ENCODE assay signal across 8 cellular contexts in the genomic region with DNA sequence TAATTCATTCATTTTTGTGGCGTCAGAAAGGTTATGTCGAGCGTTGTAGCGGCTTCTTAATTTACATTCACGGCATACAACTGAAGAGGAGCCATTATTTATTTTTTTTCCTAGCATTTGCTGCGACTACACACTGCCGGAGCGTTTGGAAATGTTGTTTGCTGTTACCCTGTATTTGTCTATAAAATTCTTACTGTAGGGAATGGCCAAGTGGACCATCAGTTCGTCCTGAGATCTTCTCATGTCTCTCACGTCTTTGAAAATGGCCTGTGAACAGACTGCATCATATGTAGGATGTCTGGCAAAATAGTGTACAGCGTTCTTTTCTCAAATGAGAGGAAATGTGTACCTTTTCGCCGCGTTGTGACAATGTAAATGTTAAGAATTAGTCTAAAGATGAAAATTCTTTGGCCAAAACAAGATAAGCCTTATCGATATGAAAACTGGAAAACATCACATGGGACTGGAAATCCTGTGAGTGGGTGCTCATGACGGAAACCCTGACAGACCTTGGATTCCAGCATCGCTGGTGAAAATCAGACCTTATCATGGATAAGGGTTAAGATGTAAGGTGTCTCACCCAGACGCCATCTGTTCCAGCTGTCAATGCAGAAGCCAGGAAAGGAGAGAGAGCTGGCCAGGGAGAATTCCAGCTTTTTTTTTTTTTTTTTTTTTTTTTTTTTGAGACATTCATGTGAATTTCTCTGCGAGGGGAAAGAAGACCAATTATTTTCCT. TPM values are rescaled to one million over a fixed set of nuclear protein-coding genes. Genes with fewer than 3 reads are reported as not detected.
DNase-seq lines count a peak whose midpoint lies in the region; ATAC-seq and TF ChIP-seq lines count a peak whose summit lies in the region.

No MANE protein-coding gene starts in this region.

- peaks cover 60% of the 10 kb centered on the region for H3K79me2 ChIP-seq in KMS-11 (ENCODE audit: insufficient read depth, low read depth)

- H3K36me3 ChIP-seq in BJ (ENCODE audit: control insufficient read depth, insufficient read depth, low read length) (no peaks in the 10 kb centered on the region), KMS-11 (ENCODE audit: insufficient read depth) (no peaks in the 10 kb centered on the region), brain microvascular endothelial cell (replicated peaks) (no peaks in the 10 kb centered on the region)

- H3K27ac ChIP-seq in KMS-11, result peak overlapping the region; percentile 96
- peak overlapping the region; percentile 85 for H3K27ac ChIP-seq in brain microvascular endothelial cell

- POLR2A ChIA-PET in BJ (lab: Charles Lee), result interaction anchor here (0.6 kb wide), 1 partner anchor 273 kb away, joined by 3 read pairs; no protein-coding TSS in a partner anchor

- no peak overlapping the region for H2AFZ ChIP-seq in KMS-11 (ENCODE audit: low read depth)

- peak overlapping the region; percentile 98 for H3K9ac ChIP-seq in KMS-11

- H3K27me3 ChIP-seq in BJ (ENCODE audit: control insufficient read depth, insufficient read depth, low read length), result no peaks in the 10 kb centered on the region
- no peaks in the 10 kb centered on the region for H3K27me3 ChIP-seq in KMS-11 (ENCODE audit: insufficient read depth, low read depth)
- no peaks in the 10 kb centered on the region for H3K27me3 ChIP-seq in brain microvascular endothelial cell (replicated peaks)

- ATAC-seq in HG03097 (IDR thresholded peaks at IDR 0.05; ENCODE audit: low FRiP score, unreplicated experiment), result no peak

- H3K4me1 ChIP-seq in KMS-11 (ENCODE audit: low read depth, poor library complexity, severe bottlenecking), result peaks cover 61% of the 10 kb centered on the region

- peak overlapping the region; percentile 52 for H3K4me3 ChIP-seq in BJ (ENCODE audit: low read depth, low read length)
- H3K4me3 ChIP-seq in KMS-11 (IDR thresholded peaks at IDR 0.05; ENCODE audit: insufficient read depth, low read depth, low read length), result no peak overlapping the region
- peak overlapping the region; percentile 70 for H3K4me3 ChIP-seq in brain microvascular endothelial cell (ENCODE audit: low read depth, low read length)

- peaks cover 33% of the 10 kb centered on the region for H4K20me1 ChIP-seq in KMS-11 (ENCODE audit: insufficient read depth)

- TF ChIP-seq CTCF in BJ (IDR thresholded peaks at IDR 0.05; ENCODE audit: insufficient read depth, low read depth, low read length), result no peak
- no peak for TF ChIP-seq CTCF in KMS-11 (conservative IDR thresholded peaks at IDR 0.05; ENCODE audit: low read depth, low read length)
- no peak for TF ChIP-seq CTCF in brain microvascular endothelial cell (IDR thresholded peaks at IDR 0.05; ENCODE audit: low read depth, low read length, missing control alignments)

- in situ Hi-C loops in brain microvascular endothelial cell (cut with HindIII; ENCODE audit: low pct_ligation_motif_present, low sequenced_read_pairs), result no loop called here

- CTCF ChIA-PET in BJ (lab: Yijun Ruan, JAX), result no interaction called here

- DNase-seq in BJ (ENCODE audit: low read depth), result no peak
- DNase-seq in brain microvascular endothelial cell, result no peak
- peak; percentile 5 for DNase-seq in middle frontal gyrus (ENCODE audit: extremely low spot score, low spot score)
- DNase-seq in NCI-H2227 (lab: John Stamatoyannopoulos, UW; ENCODE audit: unreplicated experiment), result no peak
- DNase-seq in SHP77 treated with DMSO at 0.1 percent for 48 hours (lab: John Stamatoyannopoulos, UW), result no peak
- no peak for DNase-seq in SIG-M5 (lab: John Stamatoyannopoulos, UW)

- H3K4me2 ChIP-seq in KMS-11, result peak overlapping the region; percentile 92

RNA-seq across cellular contexts. Expression of a gene that starts 1.5 kb away (rescaled TPM):
- 16.9 and 20.1 TPM in 2 replicates for polyA plus RNA-seq in BJ (2011; rRNA removed)
- polyA minus RNA-seq in BJ (2011; rRNA and poly(A)+ RNA removed), result 18.4 and 20.9 TPM in 2 replicates
